Comparison of ENCODE assay signal across 14 cellular contexts in genomic region chr2:36352711-36353110, GRCh38. TPM values are rescaled to one million over a fixed set of nuclear protein-coding genes. Genes with fewer than 3 reads are reported as not detected.
DNase-seq lines count a peak whose midpoint lies in the region; ATAC-seq and TF ChIP-seq lines count a peak whose summit lies in the region.
"Had no signal": no experiment of that assay in that cellular context is flagged by ENCODE, and none has a peak within 500 bp of the region (broad histone marks: within the 10 kb centered on the region; RNA-seq: fewer than 3 reads in every experiment).

No MANE protein-coding gene starts in this region.

- CTCF ChIA-PET in mammary epithelial cell (lab: Charles Lee; ENCODE audit: low non-redundant PET): interaction anchor here (0.5 to 1.3 kb wide), 9 partner anchors 76 to 936 kb away, joined by 3 to 19 read pairs (median 4); no protein-coding TSS in a partner anchor
- CTCF ChIA-PET in activated CD4-positive, alpha-beta T cell treated with anti-CD3 and anti-CD28 coated beads for 36 hours (lab: Charles Lee): interaction anchor here (0.7 to 1.7 kb wide), 24 partner anchors 9 to 474 kb away, joined by 3 to 15 read pairs (median 3); no protein-coding TSS in a partner anchor

- no peak overlapping the region for H3K27ac ChIP-seq in BLaER1 treated with 17β-estradiol and CSF1 and Interleukin-3, amounts not matched to agents 10 nM and 100 nM
- H3K27ac ChIP-seq in MM.1S (ENCODE audit: low read length) (peak overlapping the region; percentile 20; the same call in 1 of the 2 replicates), mammary epithelial cell (ENCODE audit: insufficient read depth, low read depth, low read length) (peak overlapping the region; percentile 64), testis (peak overlapping the region in 1 of 2 donors; percentile 17)
- H3K27ac ChIP-seq: lower lobe of right lung had no signal

- BruUV-seq in mammary epithelial cell (replicated peaks; lab: Mats Ljungman, UMichigan): no TSS peak

- dilution Hi-C loops in mammary epithelial cell (cut with HindIII; ENCODE audit: low sequenced_read_pairs): no loop called here

- H3K9me3 ChIP-seq in BLaER1 treated with 17β-estradiol and CSF1 and Interleukin-3, amounts not matched to agents 10 nM and 100 nM (replicated peaks in 1 of 11): no peaks in the 10 kb centered on the region
- H3K9me3 ChIP-seq in MM.1S (replicated peaks; ENCODE audit: insufficient read depth, low read length) (no peaks in the 10 kb centered on the region), mammary epithelial cell (replicated peaks; ENCODE audit: insufficient read depth, low read length) (no peaks in the 10 kb centered on the region), testis (no peaks in the 10 kb centered on the region)
- H3K9me3 ChIP-seq: esophagus muscularis mucosa, lower lobe of right lung had no signal

- peaks cover 0 to 19% (median 3%) of the 10 kb centered on the region in 11 experiments; a peak in 10 of 22 replicates for H4K20me1 ChIP-seq in BLaER1 treated with 17β-estradiol and CSF1 and Interleukin-3, amounts not matched to agents 10 nM and 100 nM
- no peaks in the 10 kb centered on the region for H4K20me1 ChIP-seq in MM.1S (ENCODE audit: insufficient read depth, low read length)
- no peaks in the 10 kb centered on the region for H4K20me1 ChIP-seq in mammary epithelial cell (ENCODE audit: insufficient read depth, low read length)

- H3K36me3 Mint-ChIP-seq in activated CD4-positive, alpha-beta T cell treated with anti-CD3 and anti-CD28 coated beads, Interleukin-2, amount 10 ng/mL, durations not matched to agents 24 days and 14 days (ENCODE audit: low read depth): no peaks in the 10 kb centered on the region
- H3K36me3 Mint-ChIP-seq in activated CD4-positive, alpha-beta T cell treated with anti-CD3 and anti-CD28 coated beads for 36 hours (ENCODE audit: low read depth): no peaks in the 10 kb centered on the region

- no peak overlapping the region for H3K4me3 ChIP-seq in BLaER1 treated with 17β-estradiol and CSF1 and Interleukin-3, amounts not matched to agents 10 nM and 100 nM
- H3K4me3 ChIP-seq in MM.1S (ENCODE audit: low read length) (no peak overlapping the region), mammary epithelial cell (replicated peaks in 1 of 3; ENCODE audit: insufficient read depth in 1 of 3, low read depth in 2 of 3, low read length in 3 of 3) (no peak overlapping the region), testis (no peak overlapping the region)
- H3K4me3 ChIP-seq: esophagus muscularis mucosa, lower lobe of right lung had no signal

- no peak for ATAC-seq in activated CD4-positive, alpha-beta T cell treated with anti-CD3 and anti-CD28 coated beads for 36 hours
- ATAC-seq in HG03521 (IDR thresholded peaks at IDR 0.05; ENCODE audit: unreplicated experiment): no peak
- ATAC-seq: lower lobe of right lung had no signal

- no peak overlapping the region for H3K9ac ChIP-seq in BLaER1 treated with 17β-estradiol and CSF1 and Interleukin-3, amounts not matched to agents 10 nM and 100 nM
- H3K9ac ChIP-seq in MM.1S (ENCODE audit: low read length) (no peak overlapping the region), mammary epithelial cell (ENCODE audit: insufficient read depth, low read length) (no peak overlapping the region)

- no peaks in the 10 kb centered on the region for H3K9me3 Mint-ChIP-seq in activated CD4-positive, alpha-beta T cell treated with anti-CD3 and anti-CD28 coated beads, Interleukin-2, amount 10 ng/mL, durations not matched to agents 24 days and 14 days
- H3K9me3 Mint-ChIP-seq in activated CD4-positive, alpha-beta T cell treated with anti-CD3 and anti-CD28 coated beads for 36 hours (ENCODE audit: low read depth): no peaks in the 10 kb centered on the region

- no peak overlapping the region for H3K4me3 Mint-ChIP-seq in activated CD4-positive, alpha-beta T cell treated with anti-CD3 and anti-CD28 coated beads, Interleukin-2, amount 10 ng/mL, durations not matched to agents 24 days and 14 days
- no peak overlapping the region for H3K4me3 Mint-ChIP-seq in activated CD4-positive, alpha-beta T cell treated with anti-CD3 and anti-CD28 coated beads for 36 hours

- 17% methylated on average over 3 of the region's 3 CpGs for WGBS in mammary epithelial cell (ENCODE audit: low coverage, missing lambda C conversion rate)
- 56 to 58% methylated on average over 3 of the region's 3 CpGs for WGBS in testis, 2 donors

- H3F3A ChIP-seq in MM.1S (ENCODE audit: insufficient read depth, low read length): peaks cover 19% of the 10 kb centered on the region

- no peak overlapping the region for H3K27ac Mint-ChIP-seq in activated CD4-positive, alpha-beta T cell treated with anti-CD3 and anti-CD28 coated beads, Interleukin-2, amount 10 ng/mL, durations not matched to agents 24 days and 14 days
- no peak overlapping the region for H3K27ac Mint-ChIP-seq in activated CD4-positive, alpha-beta T cell treated with anti-CD3 and anti-CD28 coated beads for 36 hours

- no peaks in the 10 kb centered on the region for H3K36me3 ChIP-seq in BLaER1 treated with 17β-estradiol and CSF1 and Interleukin-3, amounts not matched to agents 10 nM and 100 nM
- H3K36me3 ChIP-seq in MM.1S (replicated peaks; ENCODE audit: insufficient read depth, low read length): no peaks in the 10 kb centered on the region
- no peaks in the 10 kb centered on the region for H3K36me3 ChIP-seq in mammary epithelial cell (ENCODE audit: insufficient read depth, low read length)
- no peaks in the 10 kb centered on the region for H3K36me3 ChIP-seq in testis (ENCODE audit: low read depth, missing control alignments)
- H3K36me3 ChIP-seq: esophagus muscularis mucosa, lower lobe of right lung had no signal

- H3K4me1 ChIP-seq in BLaER1 treated with 17β-estradiol and CSF1 and Interleukin-3, amounts not matched to agents 10 nM and 100 nM: peaks cover 15 to 40% (median 21%) of the 10 kb centered on the region in 10 experiments; a peak in 19 of 20 replicates
- H3K4me1 ChIP-seq in MM.1S (ENCODE audit: low read length) (peaks cover 11% of the 10 kb centered on the region), mammary epithelial cell (ENCODE audit: insufficient read depth, low read length) (peaks cover 18% of the 10 kb centered on the region), testis (peaks cover 14% of the 10 kb centered on the region)

- H3K4me1 Mint-ChIP-seq in activated CD4-positive, alpha-beta T cell treated with anti-CD3 and anti-CD28 coated beads, Interleukin-2, amount 10 ng/mL, durations not matched to agents 24 days and 14 days: peaks cover 20% of the 10 kb centered on the region
- H3K4me1 Mint-ChIP-seq in activated CD4-positive, alpha-beta T cell treated with anti-CD3 and anti-CD28 coated beads for 36 hours: peaks cover 11% of the 10 kb centered on the region

- TF ChIP-seq POLR2A in testis (IDR thresholded peaks at IDR 0.05): no peak

- intact Hi-C loops in mammary epithelial cell (cut with micrococcal nuclease) (loop anchor here (1.0 to 2.0 kb wide), 3 partner anchors 155 to 432 kb away; no protein-coding TSS in a partner anchor), testis (cut with DNase I; ENCODE audit: low total_unique reads) (loop anchor here (10.0 kb wide), 1 partner anchor 152 kb away; no protein-coding TSS in a partner anchor)
- intact Hi-C loops in activated CD4-positive, alpha-beta T cell treated with anti-CD3 and anti-CD28 coated beads, Interleukin-2, amount 10 ng/mL, durations not matched to agents 24 days and 14 days (cut with micrococcal nuclease): loop anchor here (1.0 to 10.0 kb wide), 4 partner anchors 155 to 478 kb away; no protein-coding TSS in a partner anchor
- intact Hi-C loops in activated CD4-positive, alpha-beta T cell treated with anti-CD3 and anti-CD28 coated beads for 36 hours (cut with DNase I, micrococcal nuclease): loop anchor here (1.0 to 10.0 kb wide), 9 partner anchors 108 to 435 kb away; no protein-coding TSS in a partner anchor

- H3K27me3 ChIP-seq in BLaER1 treated with 17β-estradiol and CSF1 and Interleukin-3, amounts not matched to agents 10 nM and 100 nM: peaks cover 0 to 9% (median 6%) of the 10 kb centered on the region in 11 experiments; a peak in 9 of 22 replicates
- H3K27me3 ChIP-seq in MM.1S (replicated peaks; ENCODE audit: insufficient read depth, low read length): 0 out of 2 replicates have a peak, but pooled peaks cover 7% of the 10 kb centered on the region
- no peaks in the 10 kb centered on the region for H3K27me3 ChIP-seq in mammary epithelial cell (ENCODE audit: insufficient read depth, low read length)
- no peaks in the 10 kb centered on the region for H3K27me3 ChIP-seq in testis
- H3K27me3 ChIP-seq: esophagus muscularis mucosa had no signal

- H2AFZ ChIP-seq in MM.1S (ENCODE audit: low read length) (no peak overlapping the region), mammary epithelial cell (ENCODE audit: low read depth, low read length) (peak overlapping the region; percentile 31)

- TF ChIP-seq CTCF in MM.1S (IDR thresholded peaks at IDR 0.05; ENCODE audit: low read length) (no peak; the same call in 1 of the 2 replicates), mammary epithelial cell (conservative IDR thresholded peaks at IDR 0.05 in 1 of 2, IDR thresholded peaks at IDR 0.05 in 1 of 2; ENCODE audit: extremely low read depth in 1 of 2, insufficient read depth in 1 of 2, low read depth in 1 of 2, low read length in 2 of 2) (peak; percentile 26 to 30), testis (IDR thresholded peaks at IDR 0.05) (peak in 1 of 3 experiments; percentile 16)

- H3K4me2 ChIP-seq in BLaER1 treated with 17β-estradiol and CSF1 and Interleukin-3, amounts not matched to agents 10 nM and 100 nM: peak overlapping the region in 9 of 11 experiments; percentile 30 to 57 (median 38); a peak in 9 of 22 replicates
- peak overlapping the region; percentile 23; the same call in 1 of the 2 replicates for H3K4me2 ChIP-seq in MM.1S (ENCODE audit: low read depth, low read length)
- H3K4me2 ChIP-seq in mammary epithelial cell (ENCODE audit: insufficient read depth, low read depth, low read length): peak overlapping the region; percentile 37

- peaks cover 59% of the 10 kb centered on the region for H3K27me3 Mint-ChIP-seq in activated CD4-positive, alpha-beta T cell treated with anti-CD3 and anti-CD28 coated beads, Interleukin-2, amount 10 ng/mL, durations not matched to agents 24 days and 14 days
- peaks cover 30% of the 10 kb centered on the region for H3K27me3 Mint-ChIP-seq in activated CD4-positive, alpha-beta T cell treated with anti-CD3 and anti-CD28 coated beads for 36 hours

- in situ Hi-C loops in mammary epithelial cell (cut with MboI; ENCODE audit: low sequenced_read_pairs in 2 of 2): loop anchor here in 1 of 2 donors (10.0 kb wide), 2 partner anchors 102 to 312 kb away; no protein-coding TSS in a partner anchor

- H3K79me2 ChIP-seq in MM.1S (ENCODE audit: low read length) (no peaks in the 10 kb centered on the region), mammary epithelial cell (ENCODE audit: insufficient read depth, low read length) (peaks cover 37% of the 10 kb centered on the region)

- POLR2A ChIA-PET in activated CD4-positive, alpha-beta T cell treated with anti-CD3 and anti-CD28 coated beads for 36 hours (lab: Charles Lee): no interaction called here

- DNase-seq in MM.1S (no peak), mammary epithelial cell (peak; percentile 91), kidney glomerular epithelial cell (lab: John Stamatoyannopoulos, UW) (peak; percentile 90), testis (no peak)
- DNase-seq in activated CD4-positive, alpha-beta T cell treated with anti-CD3 and anti-CD28 coated beads, Interleukin-2, amount 10 ng/mL, durations not matched to agents 24 days and 14 days: no peak
- DNase-seq in activated CD4-positive, alpha-beta T cell treated with anti-CD3 and anti-CD28 coated beads for 36 hours: no peak
- DNase-seq: activated naive CD4-positive, alpha-beta T cell treated with Interleukin-2 at 50 U/mL for 16 hours; COR-L47; lower lobe of right lung; NCI-H2107; SHP77 treated with DMSO at 0.1 percent for 48 hours had no signal

- no peaks in the 10 kb centered on the region for H3K9me2 ChIP-seq in MM.1S (replicated peaks; ENCODE audit: insufficient read depth, low read length)

RNA-seq across cellular contexts. Expression of gene CRIM1, which starts 2.9 kb away (rescaled TPM):
- 100 to 1,000 TPM; 237 to 387 TPM for total RNA-seq in mammary epithelial cell
- 103 TPM for polyA plus RNA-seq in mammary epithelial cell
- 304 TPM for polyA minus RNA-seq in mammary epithelial cell
- 16.8 and 19.0 TPM in 2 replicates for total RNA-seq in activated CD4-positive, alpha-beta T cell treated with anti-CD3 and anti-CD28 coated beads, Interleukin-2, amount 10 ng/mL, durations not matched to agents 24 days and 14 days
- total RNA-seq in testis: 10 to 100 TPM; 68.4 to 94.1 TPM
- 38.2 TPM for polyA plus RNA-seq in testis (ENCODE audit: insufficient read depth, low read depth, low replicate concordance)
- total RNA-seq in activated CD4-positive, alpha-beta T cell treated with anti-CD3 and anti-CD28 coated beads for 36 hours: 1 to 10 TPM; 3.9 to 5.2 TPM

Comparison
In these comparisons a context has a peak if more than half of its experiments do, and no peak if none do; other contexts are left out.
1. H3K27ac ChIP-seq: peak in MM.1S (single experiment) and mammary epithelial cell (single experiment); none in BLaER1 treated with 17β-estradiol and CSF1 and Interleukin-3, amounts not matched to agents 10 nM and 100 nM (0 of 11).
2. DNase-seq: peak in mammary epithelial cell (single experiment) and kidney glomerular epithelial cell (single experiment); none in MM.1S (single experiment), activated CD4-positive, alpha-beta T cell treated with anti-CD3 and anti-CD28 coated beads, Interleukin-2, amount 10 ng/mL, durations not matched to agents 24 days and 14 days (single experiment), testis (single experiment) and activated CD4-positive, alpha-beta T cell treated with anti-CD3 and anti-CD28 coated beads for 36 hours (single experiment).
3. Peak in every context shown above with its lines, with median percentiles within 50 percentile points of each other: H3K4me2 ChIP-seq.